In genomic region chr14:97251423-97252155, GRCh38 we compare ENCODE assay signal across 15 cellular contexts.
DNase-seq lines count a peak whose midpoint lies in the region; ATAC-seq, FAIRE-seq and TF ChIP-seq lines count a peak whose summit lies in the region.
"Had no signal": no experiment of that assay in that cellular context is flagged by ENCODE, and none has a peak within 500 bp of the region (broad histone marks: within the 10 kb centered on the region; RNA-seq: fewer than 3 reads in every experiment).

No MANE protein-coding gene starts in this region.

- H3K4me3 Mint-ChIP-seq in CD8-positive, alpha-beta memory T cell = peak overlapping the region in 2 of 7 donors; percentile 19 to 49
- H3K4me3 Mint-ChIP-seq in CD8-positive, alpha-beta T cell = no peak overlapping the region
- no peak overlapping the region for H3K4me3 Mint-ChIP-seq in CD4-positive, alpha-beta T cell

- no peak for TF ChIP-seq RAD21 in GM12878 (IDR thresholded peaks at IDR 0.05; ENCODE audit: insufficient read depth, low read depth, low read length)

- no peak overlapping the region for H3K9ac ChIP-seq in GM12878 (ENCODE audit: control insufficient read depth, insufficient read depth, low read length)

- TF ChIP-seq POLR2A in GM12878 (IDR thresholded peaks at IDR 0.05; ENCODE audit: low read depth, low read length) = no peak

- DNase-seq in CD8-positive, alpha-beta memory T cell = no peak
- DNase-seq in NOMO-1 (lab: John Stamatoyannopoulos, UW; ENCODE audit: unreplicated experiment in 2 of 2) = peak; percentile 2 to 13
- no peak for DNase-seq in GM12878 (ENCODE audit: low read depth, low spot score)
- DNase-seq in CD8-positive, alpha-beta T cell = no peak
- DNase-seq in SHP77 (lab: John Stamatoyannopoulos, UW) = no peak
- DNase-seq in CD4-positive, alpha-beta T cell = no peak
- DNase-seq: activated CD4-positive, alpha-beta T cell treated with anti-CD3 and anti-CD28 coated beads, Interleukin-2, amount 50 U/mL, for 4 hours; activated naive CD4-positive, alpha-beta T cell treated with anti-CD3 and anti-CD28 coated beads, Interleukin-2, amount 50 U/mL, for 16 hours; heart left ventricle; NCI-H2107 had no signal

- ATAC-seq in GM19351 (IDR thresholded peaks at IDR 0.05; ENCODE audit: unreplicated experiment) = peak; percentile 63
- peak; percentile 63 for ATAC-seq in GM12878
- no peak for ATAC-seq in CD8-positive, alpha-beta T cell
- ATAC-seq in CD4-positive, alpha-beta T cell (ENCODE audit: poor library complexity) = no peak
- no peak for ATAC-seq in GM21526 (IDR thresholded peaks at IDR 0.05; ENCODE audit: low FRiP score, unreplicated experiment)
- ATAC-seq: heart left ventricle had no signal

- no peaks in the 10 kb centered on the region for H3K36me3 ChIP-seq in CD8-positive, alpha-beta memory T cell (ENCODE audit: insufficient read depth, low read length)
- no peaks in the 10 kb centered on the region for H3K36me3 ChIP-seq in GM12878 (ENCODE audit: control insufficient read depth in 2 of 2, insufficient read depth in 2 of 2, low read length in 1 of 2)
- H3K36me3 ChIP-seq in CD8-positive, alpha-beta T cell (ENCODE audit: insufficient read depth, low read length) = no peaks in the 10 kb centered on the region
- H3K36me3 ChIP-seq: heart left ventricle had no signal

- no peak overlapping the region for H3K27ac ChIP-seq in CD8-positive, alpha-beta memory T cell (ENCODE audit: low read depth, low read length)
- no peak overlapping the region for H3K27ac ChIP-seq in GM12878 (ENCODE audit: control insufficient read depth, insufficient read depth)
- no peak overlapping the region for H3K27ac ChIP-seq in CD8-positive, alpha-beta T cell (ENCODE audit: low read depth, low read length)
- H3K27ac ChIP-seq in CD4-positive, alpha-beta T cell (ENCODE audit: low read depth, low read length) = no peak overlapping the region
- H3K27ac ChIP-seq: epithelial cell of prostate, heart left ventricle, skin epidermis had no signal

- no TSS peak for BruUV-seq in GM12878 (replicated peaks; lab: Mats Ljungman, UMichigan)

- no peaks in the 10 kb centered on the region for H4K20me1 ChIP-seq in GM12878 (ENCODE audit: control insufficient read depth, insufficient read depth)

- no peak for FAIRE-seq in GM12878 (lab: Jason Lieb, UNC)

- RAD21 ChIA-PET in GM12878 (lab: Charles Lee; ENCODE audit: unreplicated experiment) = interaction anchor here (1.0 kb wide), 1 partner anchor 66 kb away, joined by 3 read pairs; no protein-coding TSS in a partner anchor

- H3K79me2 ChIP-seq in GM12878 (ENCODE audit: control insufficient read depth, insufficient read depth, low read length) = no peaks in the 10 kb centered on the region

- no peaks in the 10 kb centered on the region for H3K9me3 ChIP-seq in CD8-positive, alpha-beta memory T cell (ENCODE audit: low read length)
- H3K9me3 ChIP-seq in GM12878 (replicated peaks; ENCODE audit: control insufficient read depth, insufficient read depth, low read length) = no peaks in the 10 kb centered on the region; the same call in 2 of the 3 replicates
- no peaks in the 10 kb centered on the region for H3K9me3 ChIP-seq in CD8-positive, alpha-beta T cell (ENCODE audit: low read length)
- no peaks in the 10 kb centered on the region for H3K9me3 ChIP-seq in CD4-positive, alpha-beta T cell (ENCODE audit: control insufficient read depth, low read length)

- no peaks in the 10 kb centered on the region for H3K27me3 ChIP-seq in CD8-positive, alpha-beta memory T cell (ENCODE audit: insufficient read depth, low read length, poor library complexity, severe bottlenecking)
- H3K27me3 ChIP-seq in GM12878 (replicated peaks in 1 of 2; ENCODE audit: control insufficient read depth in 2 of 2, insufficient read depth in 2 of 2, low read length in 1 of 2) = no peaks in the 10 kb centered on the region
- H3K27me3 ChIP-seq in CD8-positive, alpha-beta T cell (ENCODE audit: insufficient read depth, low read length) = no peaks in the 10 kb centered on the region
- no peaks in the 10 kb centered on the region for H3K27me3 ChIP-seq in CD4-positive, alpha-beta T cell (ENCODE audit: control insufficient read depth, insufficient read depth, low read length)
- H3K27me3 ChIP-seq: heart left ventricle had no signal

- no peak overlapping the region for H3K4me3 ChIP-seq in CD8-positive, alpha-beta memory T cell (ENCODE audit: low read length)
- H3K4me3 ChIP-seq in GM12878 = no peak overlapping the region
- no peak overlapping the region for H3K4me3 ChIP-seq in CD8-positive, alpha-beta T cell (ENCODE audit: low read depth, low read length)
- H3K4me3 ChIP-seq: heart left ventricle, lung, skin epidermis had no signal

- SMC1A ChIA-PET in GM12878 (lab: Charles Lee; ENCODE audit: uncharacterized antibody, unreplicated experiment) = interaction anchor here (0.9 to 1.4 kb wide), 5 partner anchors 12 to 131 kb away, joined by 3 to 4 read pairs (median 3); no protein-coding TSS in a partner anchor

- WGBS in GM12878 (ENCODE audit: insufficient coverage, insufficient replicate concordance, low lambda C conversion rate, missing lambda C conversion rate) = 3% methylated on average over 9 of the region's 9 CpGs

- H2AFZ ChIP-seq in GM12878 (ENCODE audit: control insufficient read depth, low read depth, low read length) = no peak overlapping the region

- H3K36me3 Mint-ChIP-seq in CD8-positive, alpha-beta memory T cell = peaks cover 0 to 5% (median 0%) of the 10 kb centered on the region in 3 donors
- no peaks in the 10 kb centered on the region for H3K36me3 Mint-ChIP-seq in CD8-positive, alpha-beta T cell
- H3K36me3 Mint-ChIP-seq in CD4-positive, alpha-beta T cell (ENCODE audit: low read depth) = no peaks in the 10 kb centered on the region

- peak overlapping the region in 5 of 8 donors; percentile 2 to 50 (median 19) for H3K27ac Mint-ChIP-seq in CD8-positive, alpha-beta memory T cell
- H3K27ac Mint-ChIP-seq in CD8-positive, alpha-beta T cell = no peak overlapping the region
- H3K27ac Mint-ChIP-seq in CD4-positive, alpha-beta T cell = no peak overlapping the region

- no peak for TF ChIP-seq EP300 in GM12878 (IDR thresholded peaks at IDR 0.05; ENCODE audit: borderline replicate concordance in 1 of 2, control insufficient read depth in 1 of 2, low read depth in 2 of 2, low read length in 2 of 2)

- in situ Hi-C loops in GM12878 (cut with MboI) = no loop called here

- TF ChIP-seq CTCF in GM12878 (IDR thresholded peaks at IDR 0.05 in 2 of 3, conservative IDR thresholded peaks at IDR 0.05 in 1 of 3; ENCODE audit: control insufficient read depth in 2 of 3, extremely low read depth in 1 of 3, insufficient read depth in 1 of 3, low read depth in 3 of 3, low read length in 3 of 3) = peak in 2 of 3 experiments; percentile 7 to 8; a peak in 1 of 6 replicates
- TF ChIP-seq CTCF in CD8-positive, alpha-beta T cell (IDR thresholded peaks at IDR 0.05) = no peak
- no peak for TF ChIP-seq CTCF in CD4-positive, alpha-beta T cell (IDR thresholded peaks at IDR 0.05)

- H3K4me1 Mint-ChIP-seq in CD8-positive, alpha-beta memory T cell = peaks cover 26 to 32% (median 28%) of the 10 kb centered on the region in 3 donors
- H3K4me1 Mint-ChIP-seq in CD8-positive, alpha-beta T cell (ENCODE audit: low read depth) = peaks cover 25% of the 10 kb centered on the region
- H3K4me1 Mint-ChIP-seq in CD4-positive, alpha-beta T cell (ENCODE audit: low read depth) = peaks cover 31% of the 10 kb centered on the region

- intact Hi-C loops in GM12878 (cut with micrococcal nuclease; ENCODE audit: unreplicated experiment) = loop anchor here (5.0 kb wide), 1 partner anchor 64 kb away; no protein-coding TSS in a partner anchor
- intact Hi-C loops in CD8-positive, alpha-beta T cell (cut with DNase I, micrococcal nuclease) = no loop called here
- intact Hi-C loops in CD4-positive, alpha-beta T cell (cut with DNase I, micrococcal nuclease) = no loop called here

- H3K4me2 ChIP-seq in GM12878 (ENCODE audit: control insufficient read depth, insufficient read depth) = no peak overlapping the region

- H3K4me1 ChIP-seq in CD8-positive, alpha-beta memory T cell (ENCODE audit: insufficient read depth, low read length) = peaks cover 8% of the 10 kb centered on the region
- H3K4me1 ChIP-seq in GM12878 (ENCODE audit: control insufficient read depth, insufficient read depth, low read length) = peaks cover 10% of the 10 kb centered on the region; the same call in 1 of the 2 replicates
- peaks cover 15% of the 10 kb centered on the region for H3K4me1 ChIP-seq in CD8-positive, alpha-beta T cell (ENCODE audit: insufficient read depth, low read length)
- H3K4me1 ChIP-seq: heart left ventricle had no signal

- CTCF ChIA-PET in CD8-positive, alpha-beta memory T cell (lab: Charles Lee) = no interaction called here
- CTCF ChIA-PET in GM12878 (lab: Yijun Ruan, JAX) = interaction anchor here (1.1 to 1.3 kb wide), 3 partner anchors 19 to 337 kb away, joined by 3 read pairs; no protein-coding TSS in a partner anchor
- CTCF ChIA-PET in CD8-positive, alpha-beta T cell (lab: Charles Lee) = interaction anchor here (0.8 kb wide), 1 partner anchor 726 kb away, joined by 3 read pairs; no protein-coding TSS in a partner anchor
- CTCF ChIA-PET in CD4-positive, alpha-beta T cell (lab: Charles Lee) = no interaction called here

- POLR2A ChIA-PET in CD8-positive, alpha-beta memory T cell (lab: Charles Lee) = no interaction called here
- POLR2A ChIA-PET in GM12878 (lab: Charles Lee) = interaction anchor here (0.7 kb wide), 1 partner anchor 76 kb away, joined by 3 read pairs; no protein-coding TSS in a partner anchor
- POLR2A ChIA-PET in CD8-positive, alpha-beta T cell (lab: Charles Lee) = interaction anchor here (1.0 kb wide), 1 partner anchor 11 kb away, joined by 4 read pairs; no protein-coding TSS in a partner anchor
- POLR2A ChIA-PET in CD4-positive, alpha-beta T cell (lab: Charles Lee) = interaction anchor here (0.6 kb wide), 1 partner anchor 103 kb away, joined by 3 read pairs; no protein-coding TSS in a partner anchor

- peaks cover 10 to 11% of the 10 kb centered on the region in 2 donors for H3K27me3 Mint-ChIP-seq in CD8-positive, alpha-beta memory T cell
- no peaks in the 10 kb centered on the region for H3K27me3 Mint-ChIP-seq in CD8-positive, alpha-beta T cell (ENCODE audit: low read depth)
- no peaks in the 10 kb centered on the region for H3K27me3 Mint-ChIP-seq in CD4-positive, alpha-beta T cell

- peaks cover 0 to 5% (median 3%) of the 10 kb centered on the region in 5 donors for H3K9me3 Mint-ChIP-seq in CD8-positive, alpha-beta memory T cell
- H3K9me3 Mint-ChIP-seq in CD8-positive, alpha-beta T cell = no peaks in the 10 kb centered on the region
- no peaks in the 10 kb centered on the region for H3K9me3 Mint-ChIP-seq in CD4-positive, alpha-beta T cell

Comparison
In these comparisons a context has a peak if more than half of its experiments do, and no peak if none do; other contexts are left out.
1. DNase-seq: peak in NOMO-1 (2 of 2); none in CD8-positive, alpha-beta memory T cell (0 of 5), GM12878 (single experiment), CD8-positive, alpha-beta T cell (0 of 7), SHP77 (0 of 2) and CD4-positive, alpha-beta T cell (0 of 10).
2. H3K27ac Mint-ChIP-seq: peak in CD8-positive, alpha-beta memory T cell (5 of 8); none in CD8-positive, alpha-beta T cell (single experiment) and CD4-positive, alpha-beta T cell (single experiment).
3. ATAC-seq: peak in GM19351 (single experiment) and GM12878 (single experiment); none in CD8-positive, alpha-beta T cell (single experiment), CD4-positive, alpha-beta T cell (single experiment) and GM21526 (single experiment).
4. CTCF ChIP-seq: peak in GM12878 (2 of 3); none in CD8-positive, alpha-beta T cell (single experiment) and CD4-positive, alpha-beta T cell (single experiment).
5. CTCF ChIA-PET loops: an anchor here in GM12878 (1.1 to 1.3 kb wide) and CD8-positive, alpha-beta T cell (0.8 kb wide); none called in CD8-positive, alpha-beta memory T cell and CD4-positive, alpha-beta T cell.